ENCODE assay signal across 8 cellular contexts in the genomic region with DNA sequence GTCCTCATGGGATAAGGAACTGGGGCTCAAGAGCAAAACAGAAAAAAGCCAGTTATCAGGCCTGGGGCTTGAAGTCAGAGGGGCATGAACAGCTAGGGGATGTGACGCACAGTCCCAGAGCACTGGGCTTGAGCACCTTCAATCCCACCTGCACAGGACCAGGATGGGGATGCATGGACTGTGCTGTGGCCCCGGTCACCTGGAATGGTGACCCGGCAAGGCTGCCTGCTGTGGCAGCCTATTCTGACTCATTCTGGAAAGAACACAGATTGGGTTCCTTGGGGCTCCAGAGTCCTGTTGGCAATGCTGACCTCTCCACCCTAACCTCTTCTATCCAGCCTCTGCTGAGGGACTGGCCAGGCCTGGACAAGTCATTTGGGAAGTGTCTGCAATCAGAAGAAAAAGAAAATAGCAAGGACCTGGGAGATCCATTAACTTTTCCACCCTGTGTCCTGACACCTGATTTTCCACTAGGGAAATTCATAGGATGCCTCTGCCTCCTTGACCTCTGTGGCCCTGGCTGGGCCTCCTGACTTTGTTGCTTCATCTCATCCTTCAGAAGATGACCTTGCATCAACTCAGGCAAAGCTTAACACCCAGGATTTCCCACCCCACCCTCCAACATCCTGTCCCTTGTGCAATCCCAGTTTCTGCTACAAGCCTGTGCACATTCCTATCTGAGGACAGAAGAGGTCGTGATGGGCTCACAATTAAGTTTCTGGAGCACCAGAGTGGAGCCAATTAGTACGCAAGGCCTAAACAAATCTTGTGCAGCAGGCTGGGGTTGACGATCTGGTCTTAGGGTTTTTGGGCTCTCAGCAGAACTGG. TPM values are rescaled to one million over a fixed set of nuclear protein-coding genes. Genes with fewer than 3 reads are reported as not detected.
DNase-seq lines count a peak whose midpoint lies in the region; ATAC-seq, FAIRE-seq and TF ChIP-seq lines count a peak whose summit lies in the region.
"Had no signal": no experiment of that assay in that cellular context is flagged by ENCODE, and none has a peak within 500 bp of the region (broad histone marks: within the 10 kb centered on the region; RNA-seq: fewer than 3 reads in every experiment).

No MANE protein-coding gene starts in this region.

- FAIRE-seq in astrocyte (lab: Jason Lieb, UNC), result peak; percentile 58
- peak; percentile 48 for FAIRE-seq in keratinocyte (lab: Jason Lieb, UNC)

- DNase-seq in HT-29 (ENCODE audit: low spot score), result peak; percentile 5
- no peak for DNase-seq in astrocyte (ENCODE audit: low read depth)
- no peak for DNase-seq in keratinocyte (ENCODE audit: low read depth, low spot score)
- DNase-seq in tibial nerve (ENCODE audit: low spot score in 2 of 2), result peak; percentile 74 to 87
- DNase-seq in nucleus accumbens (lab: John Stamatoyannopoulos, UW), result no peak
- no peak for DNase-seq in activated CD8-positive, alpha-beta T cell treated with anti-CD3 and anti-CD28 coated beads, Interleukin-2, amount 10 ng/mL, durations not matched to agents 7 days and 5 days
- DNase-seq: cerebellar nuclear complex had no signal

- H3K36me3 ChIP-seq in astrocyte (ENCODE audit: insufficient read depth, low read length), result no peaks in the 10 kb centered on the region
- H3K36me3 ChIP-seq in keratinocyte (ENCODE audit: control insufficient read depth in 2 of 2, extremely low read depth in 1 of 2, insufficient read depth in 2 of 2, low read length in 2 of 2), result no peaks in the 10 kb centered on the region
- no peaks in the 10 kb centered on the region for H3K36me3 ChIP-seq in tibial nerve

- no peaks in the 10 kb centered on the region for H3K9me3 Mint-ChIP-seq in astrocyte (ENCODE audit: unreplicated experiment)
- H3K9me3 Mint-ChIP-seq in activated CD8-positive, alpha-beta T cell treated with anti-CD3 and anti-CD28 coated beads, Interleukin-2, amount 10 ng/mL, durations not matched to agents 7 days and 5 days (ENCODE audit: insufficient read depth), result no peaks in the 10 kb centered on the region

- H3K27me3 Mint-ChIP-seq in astrocyte (ENCODE audit: low read depth, unreplicated experiment), result peaks cover 67% of the 10 kb centered on the region
- peaks cover 8% of the 10 kb centered on the region for H3K27me3 Mint-ChIP-seq in activated CD8-positive, alpha-beta T cell treated with anti-CD3 and anti-CD28 coated beads, Interleukin-2, amount 10 ng/mL, durations not matched to agents 7 days and 5 days (ENCODE audit: low read depth)

- H3K4me1 Mint-ChIP-seq in astrocyte (ENCODE audit: low read depth, unreplicated experiment), result no peaks in the 10 kb centered on the region
- H3K4me1 Mint-ChIP-seq in activated CD8-positive, alpha-beta T cell treated with anti-CD3 and anti-CD28 coated beads, Interleukin-2, amount 10 ng/mL, durations not matched to agents 7 days and 5 days (ENCODE audit: low read depth), result no peaks in the 10 kb centered on the region

- no peaks in the 10 kb centered on the region for H3K9me1 ChIP-seq in keratinocyte (ENCODE audit: control insufficient read depth, extremely low read depth, insufficient read depth, low read length)

- peak; percentile 63 to 97 for TF ChIP-seq EP300 in tibial nerve (IDR thresholded peaks at IDR 0.05)

- H3K9ac ChIP-seq in astrocyte (ENCODE audit: low read length) (no peak overlapping the region), keratinocyte (ENCODE audit: control insufficient read depth, extremely low read depth, insufficient read depth, low read length) (no peak overlapping the region)

- peaks cover 14% of the 10 kb centered on the region for H3K27me3 ChIP-seq in astrocyte (ENCODE audit: insufficient read depth, low read length)
- H3K27me3 ChIP-seq in keratinocyte (ENCODE audit: control insufficient read depth, extremely low read depth, insufficient read depth, low read length), result peaks cover 23% of the 10 kb centered on the region
- no peaks in the 10 kb centered on the region for H3K27me3 ChIP-seq in tibial nerve

- no peak overlapping the region for H3K27ac ChIP-seq in astrocyte (ENCODE audit: low read depth, low read length)
- no peak overlapping the region for H3K27ac ChIP-seq in keratinocyte (ENCODE audit: control insufficient read depth, insufficient read depth, low read length)
- peak overlapping the region in 2 of 4 donors; percentile 36 to 55 for H3K27ac ChIP-seq in tibial nerve

- TF ChIP-seq CTCF in astrocyte (IDR thresholded peaks at IDR 0.05; ENCODE audit: insufficient read depth, low read depth, low read length) (no peak), keratinocyte (optimal IDR thresholded peaks at IDR 0.05 in 1 of 3, IDR thresholded peaks at IDR 0.05 in 1 of 3, conservative IDR thresholded peaks at IDR 0.05 in 1 of 3; ENCODE audit: extremely low read depth in 1 of 3, insufficient read depth in 2 of 3, low read length in 3 of 3) (peak; percentile 39 to 68 (median 46)), tibial nerve (IDR thresholded peaks at IDR 0.05) (peak in 4 of 5 experiments; percentile 31 to 74 (median 52))

- ATAC-seq in HG03095 (IDR thresholded peaks at IDR 0.05; ENCODE audit: unreplicated experiment), result no peak
- ATAC-seq in activated CD8-positive, alpha-beta T cell treated with anti-CD3 and anti-CD28 coated beads, Interleukin-2, amount 10 ng/mL, durations not matched to agents 7 days and 5 days, result no peak

- no peak overlapping the region for H3K4me2 ChIP-seq in astrocyte (ENCODE audit: low read length)
- peak overlapping the region; percentile 2 for H3K4me2 ChIP-seq in keratinocyte (ENCODE audit: control insufficient read depth, extremely low read depth, insufficient read depth, low read depth, low read length)

- CTCF ChIA-PET in activated CD8-positive, alpha-beta T cell treated with anti-CD3 and anti-CD28 coated beads, Interleukin-2, amount 10 ng/mL, durations not matched to agents 7 days and 5 days (lab: Charles Lee), result interaction anchor here (0.8 to 1.2 kb wide), 2 partner anchors 26 to 27 kb away, joined by 3 read pairs; no protein-coding TSS in a partner anchor

- H2AFZ ChIP-seq in astrocyte (ENCODE audit: low read depth, low read length) (no peak overlapping the region), keratinocyte (ENCODE audit: control insufficient read depth, low read length) (peak overlapping the region; percentile 27)

- H3K4me3 ChIP-seq in astrocyte (ENCODE audit: insufficient read depth, low read depth, low read length) (no peak overlapping the region), keratinocyte (ENCODE audit: control insufficient read depth in 2 of 3, extremely low read depth in 1 of 3, insufficient read depth in 2 of 3, low read depth in 1 of 3, low read length in 3 of 3) (no peak overlapping the region), tibial nerve (no peak overlapping the region)

- no peak overlapping the region for H3K27ac Mint-ChIP-seq in astrocyte (ENCODE audit: unreplicated experiment)
- no peak overlapping the region for H3K27ac Mint-ChIP-seq in activated CD8-positive, alpha-beta T cell treated with anti-CD3 and anti-CD28 coated beads, Interleukin-2, amount 10 ng/mL, durations not matched to agents 7 days and 5 days

- H3K4me3 Mint-ChIP-seq in astrocyte (ENCODE audit: unreplicated experiment), result no peak overlapping the region
- no peak overlapping the region for H3K4me3 Mint-ChIP-seq in activated CD8-positive, alpha-beta T cell treated with anti-CD3 and anti-CD28 coated beads, Interleukin-2, amount 10 ng/mL, durations not matched to agents 7 days and 5 days

- no peak for TF ChIP-seq POLR2A in tibial nerve (IDR thresholded peaks at IDR 0.05)

- dilution Hi-C loops in keratinocyte (cut with MboI; ENCODE audit: extremely low pct_ligation_motif_present, low sequenced_read_pairs), result loop anchor here (25.0 kb wide), 1 partner anchor 93 kb away; no protein-coding TSS in a partner anchor

- WGBS in tibial nerve, 2 donors, result 58% methylated on average over 6 of the region's 6 CpGs

- POLR2A ChIA-PET in activated CD8-positive, alpha-beta T cell treated with anti-CD3 and anti-CD28 coated beads, Interleukin-2, amount 10 ng/mL, durations not matched to agents 7 days and 5 days (lab: Charles Lee), result no interaction called here

- H3K4me1 ChIP-seq in astrocyte (ENCODE audit: insufficient read depth, low read length) (no peaks in the 10 kb centered on the region), keratinocyte (ENCODE audit: control insufficient read depth, extremely low read depth, insufficient read depth, low read length) (peaks cover 7% of the 10 kb centered on the region), tibial nerve (peaks cover 0 to 22% (median 5%) of the 10 kb centered on the region in 4 donors)

- H3K9me3 ChIP-seq in astrocyte (ENCODE audit: insufficient read depth, low read depth, low read length) (no peaks in the 10 kb centered on the region), keratinocyte (ENCODE audit: control insufficient read depth, low read depth, low read length) (no peaks in the 10 kb centered on the region), tibial nerve (no peaks in the 10 kb centered on the region)

- H3K79me2 ChIP-seq in astrocyte (ENCODE audit: insufficient read depth, low read length) (no peaks in the 10 kb centered on the region), keratinocyte (ENCODE audit: control insufficient read depth, insufficient read depth, low read length) (no peaks in the 10 kb centered on the region)

- H3K36me3 Mint-ChIP-seq in astrocyte (ENCODE audit: low read depth, unreplicated experiment), result peaks cover 2% of the 10 kb centered on the region
- H3K36me3 Mint-ChIP-seq in activated CD8-positive, alpha-beta T cell treated with anti-CD3 and anti-CD28 coated beads, Interleukin-2, amount 10 ng/mL, durations not matched to agents 7 days and 5 days (ENCODE audit: low read depth), result no peaks in the 10 kb centered on the region

- no peaks in the 10 kb centered on the region for H4K20me1 ChIP-seq in astrocyte (ENCODE audit: insufficient read depth, low read length)
- H4K20me1 ChIP-seq in keratinocyte (ENCODE audit: control insufficient read depth, extremely low read depth, insufficient read depth, low read length), result no peaks in the 10 kb centered on the region

RNA-seq across cellular contexts. Expression of gene FMOD, which starts 17.9 kb away (rescaled TPM):
- total RNA-seq in HT-29 (2014; rRNA removed; shearing (Covaris generic)), result 0.10 TPM in 1 of 2 replicates, not detected in the other
- total RNA-seq in astrocyte (not detected in 2 replicates), tibial nerve (100 to 1,000 TPM in 2 of 4 donors, 10 to 100 TPM in 2; 73.9 to 203 (median 102) TPM)
- polyA plus RNA-seq in keratinocyte, result 0.39 to 0.47 TPM (median 0.44 TPM) in 3 replicates
- polyA plus RNA-seq in keratinocyte (2011; ENCODE audit: low read depth), result not detected
- 0.18 and 0.27 TPM in 2 replicates for polyA plus RNA-seq in keratinocyte (2011; cell fraction: cytosol; rRNA removed)
- polyA plus RNA-seq in keratinocyte (2011; cell fraction: nucleus; rRNA removed), result 0.47 TPM in 2 replicates
- 0.06 and 0.29 TPM in 2 replicates for polyA plus RNA-seq in keratinocyte (2012; ENCODE audit: low replicate concordance)
- polyA minus RNA-seq in keratinocyte, result 0.46 TPM in 1 of 3 replicates, not detected in the others
- not detected for polyA minus RNA-seq in keratinocyte (2011; cell fraction: cytosol; rRNA and poly(A)+ RNA removed)
- polyA minus RNA-seq in keratinocyte (2011; cell fraction: nucleus; rRNA and poly(A)+ RNA removed), result 0.62 TPM in 1 of 2 replicates, not detected in the other
- not detected for total RNA-seq in activated CD8-positive, alpha-beta T cell treated with anti-CD3 and anti-CD28 coated beads, Interleukin-2, amount 10 ng/mL, durations not matched to agents 7 days and 5 days

Comparison
In these comparisons a context has a peak if more than half of its experiments do, and no peak if none do; other contexts are left out.
1. DNase-seq: peak in HT-29 (single experiment) and tibial nerve (2 of 2); none in astrocyte (single experiment), keratinocyte (single experiment), nucleus accumbens (0 of 56) and activated CD8-positive, alpha-beta T cell treated with anti-CD3 and anti-CD28 coated beads, Interleukin-2, amount 10 ng/mL, durations not matched to agents 7 days and 5 days (single experiment).
2. RNA of gene FMOD, which starts 17.9 kb away (total RNA-seq): 73.9 to 203 TPM in tibial nerve; 0.10 TPM in HT-29, not detected in astrocyte and not detected in activated CD8-positive, alpha-beta T cell treated with anti-CD3 and anti-CD28 coated beads, Interleukin-2, amount 10 ng/mL, durations not matched to agents 7 days and 5 days; every median in the first group is over 10 times any median in the second.